ENCODE assay signal across 22 cellular contexts in genomic region chr4:8560265-8561047, GRCh38. TPM values are rescaled to one million over a fixed set of nuclear protein-coding genes. Genes with fewer than 3 reads are reported as not detected.
A peak's percentile ranks its signal among the peaks of the same experiment; 100 is the strongest.
DNase-seq lines count a peak whose midpoint lies in the region; ATAC-seq, FAIRE-seq and TF ChIP-seq lines count a peak whose summit lies in the region.
"Had no signal": no experiment of that assay in that cellular context is flagged by ENCODE, and none has a peak within 500 bp of the region (broad histone marks: within the 10 kb centered on the region; RNA-seq: fewer than 3 reads in every experiment).

No MANE protein-coding gene starts in this region.

- H3K9me3 Mint-ChIP-seq in endodermal cell: no peaks in the 10 kb centered on the region
- H3K9me3 Mint-ChIP-seq in neural progenitor cell: no peaks in the 10 kb centered on the region
- H3K9me3 Mint-ChIP-seq: activated CD4-positive, alpha-beta T cell treated with anti-CD3 and anti-CD28 coated beads, Interleukin-2, amount 10 ng/mL, durations not matched to agents 24 days and 14 days; activated naive CD4-positive, alpha-beta T cell treated with anti-CD3 and anti-CD28 coated beads for 36 hours; CD8-positive, alpha-beta memory T cell; naive thymus-derived CD4-positive, alpha-beta T cell had no signal

- H3K4me3 ChIP-seq in A549 (no peak overlapping the region), MG63 (no peak overlapping the region), endodermal cell (ENCODE audit: low read length) (peak overlapping the region; percentile 69), neural progenitor cell (no peak overlapping the region)
- H3K4me3 ChIP-seq: coronary artery, stomach had no signal

- 56% methylated on average over 8 of the region's 16 CpGs for WGBS in A549 (ENCODE audit: missing lambda C conversion rate)
- 73 to 74% methylated on average over 5 to 16 of the region's 16 CpGs for WGBS in endodermal cell (ENCODE audit: insufficient coverage in 1 of 2, insufficient read length in 1 of 2), 2 experiments

- no peaks in the 10 kb centered on the region for H3K36me3 ChIP-seq in MG63
- H3K36me3 ChIP-seq in endodermal cell (ENCODE audit: control insufficient read depth, insufficient read depth, low read length): no peaks in the 10 kb centered on the region
- no peaks in the 10 kb centered on the region for H3K36me3 ChIP-seq in neural progenitor cell
- H3K36me3 ChIP-seq: stomach had no signal

- H3K9me3 ChIP-seq in A549 (no peaks in the 10 kb centered on the region), MG63 (no peaks in the 10 kb centered on the region), endodermal cell (ENCODE audit: control insufficient read depth, low read length) (no peaks in the 10 kb centered on the region), neural progenitor cell (ENCODE audit: low read depth) (no peaks in the 10 kb centered on the region)
- H3K9me3 ChIP-seq: stomach had no signal

- peak overlapping the region; percentile 1 for H2AFZ ChIP-seq in neural progenitor cell (replicated peaks)

- POLR2A ChIA-PET in A549 (lab: Yijun Ruan, JAX): no interaction called here

- H3K9ac ChIP-seq in endodermal cell (ENCODE audit: extremely low read depth, low read length, poor library complexity, severe bottlenecking): peak overlapping the region; percentile 66
- H3K9ac ChIP-seq in neural progenitor cell: no peak overlapping the region

- no peak for TF ChIP-seq EP300 in A549 (IDR thresholded peaks at IDR 0.05)

- H3K4me2 ChIP-seq in A549 (peak overlapping the region; percentile 34; the same call in 2 of the 3 replicates), neural progenitor cell (no peak overlapping the region)

- CTCF ChIA-PET in A549 (lab: Yijun Ruan, JAX): interaction anchor here (0.5 kb wide), 1 partner anchor 359 kb away, joined by 3 read pairs; no protein-coding TSS in a partner anchor

- H3K4me3 Mint-ChIP-seq in endodermal cell: peak overlapping the region; percentile 14
- H3K4me3 Mint-ChIP-seq in neural progenitor cell: no peak overlapping the region
- H3K4me3 Mint-ChIP-seq: activated CD4-positive, alpha-beta T cell treated with anti-CD3 and anti-CD28 coated beads, Interleukin-2, amount 10 ng/mL, durations not matched to agents 24 days and 14 days; activated naive CD4-positive, alpha-beta T cell treated with anti-CD3 and anti-CD28 coated beads for 36 hours; CD8-positive, alpha-beta memory T cell; naive thymus-derived CD4-positive, alpha-beta T cell had no signal

- H3K27me3 ChIP-seq in MG63 (no peaks in the 10 kb centered on the region), endodermal cell (ENCODE audit: control insufficient read depth, insufficient read depth, low read length, poor library complexity, severe bottlenecking) (no peaks in the 10 kb centered on the region), neural progenitor cell (no peaks in the 10 kb centered on the region)

- no peaks in the 10 kb centered on the region for H3K36me3 Mint-ChIP-seq in endodermal cell (ENCODE audit: low read depth)
- H3K36me3 Mint-ChIP-seq in neural progenitor cell: no peaks in the 10 kb centered on the region
- H3K36me3 Mint-ChIP-seq: CD8-positive, alpha-beta memory T cell; naive thymus-derived CD4-positive, alpha-beta T cell had no signal

- H3K27ac Mint-ChIP-seq in endodermal cell (peak overlapping the region; percentile 89), neural progenitor cell (no peak overlapping the region)
- H3K27ac Mint-ChIP-seq: activated CD4-positive, alpha-beta T cell treated with anti-CD3 and anti-CD28 coated beads, Interleukin-2, amount 10 ng/mL, durations not matched to agents 24 days and 14 days; activated naive CD4-positive, alpha-beta T cell treated with anti-CD3 and anti-CD28 coated beads for 36 hours; CD8-positive, alpha-beta memory T cell; naive thymus-derived CD4-positive, alpha-beta T cell had no signal

- DNase-seq in A549 (ENCODE audit: low read depth in 1 of 2, low spot score in 1 of 2) (peak in 1 of 2 experiments; percentile 19), MG63 (peak; percentile 25), endodermal cell (peak; percentile 66), neural progenitor cell (ENCODE audit: low spot score) (no peak), NCI-H1092 treated with DMSO at 0.1 percent for 48 hours (lab: John Stamatoyannopoulos, UW) (no peak), COLO829 (ENCODE audit: low spot score) (no peak), NCI-H2196 (lab: John Stamatoyannopoulos, UW; ENCODE audit: unreplicated experiment) (no peak)
- DNase-seq: activated CD4-positive, alpha-beta T cell treated with anti-CD3 and anti-CD28 coated beads, Interleukin-2, amount 10 ng/mL, durations not matched to agents 24 days and 14 days; activated naive CD4-positive, alpha-beta T cell treated with anti-CD3 and anti-CD28 coated beads for 36 hours; activated T-cell treated with anti-CD3 and anti-CD28 coated beads for 4 hours; CD8-positive, alpha-beta memory T cell; naive thymus-derived CD4-positive, alpha-beta T cell; NCI-H2081 treated with DMSO at 0.1 percent for 48 hours; NCI-H526 treated with DMSO at 0.1 percent for 48 hours; stomach had no signal

- TF ChIP-seq RAD21 in A549 (conservative IDR thresholded peaks at IDR 0.05 in 1 of 2, IDR thresholded peaks at IDR 0.05 in 1 of 2): no peak

- peak overlapping the region in 1 of 2 experiments; percentile 45; a peak in 3 of 6 replicates for H3K27ac ChIP-seq in A549
- peak overlapping the region; percentile 60 for H3K27ac ChIP-seq in endodermal cell (ENCODE audit: low read depth, low read length)
- no peak overlapping the region for H3K27ac ChIP-seq in neural progenitor cell
- H3K27ac ChIP-seq: coronary artery, stomach had no signal

- peaks cover 26% of the 10 kb centered on the region for H3K4me1 ChIP-seq in A549
- H3K4me1 ChIP-seq in endodermal cell (ENCODE audit: control insufficient read depth, insufficient read depth, low read length): peaks cover 18% of the 10 kb centered on the region
- H3K4me1 ChIP-seq in neural progenitor cell: no peaks in the 10 kb centered on the region
- H3K4me1 ChIP-seq: stomach had no signal

- no peaks in the 10 kb centered on the region for H3F3A ChIP-seq in neural progenitor cell (ENCODE audit: low read depth)

- ATAC-seq in A549: peak; percentile 70 to 84; a peak in 5 of 6 replicates
- no peak for ATAC-seq in HG03442 (IDR thresholded peaks at IDR 0.05; ENCODE audit: unreplicated experiment)
- ATAC-seq: HepG2; naive thymus-derived CD4-positive, alpha-beta T cell had no signal

- H3K4me1 Mint-ChIP-seq in endodermal cell: peaks cover 45% of the 10 kb centered on the region
- H3K4me1 Mint-ChIP-seq in neural progenitor cell: no peaks in the 10 kb centered on the region
- H3K4me1 Mint-ChIP-seq: activated CD4-positive, alpha-beta T cell treated with anti-CD3 and anti-CD28 coated beads, Interleukin-2, amount 10 ng/mL, durations not matched to agents 24 days and 14 days; CD8-positive, alpha-beta memory T cell had no signal

- no peak for FAIRE-seq in A549 (lab: Jason Lieb, UNC)
- FAIRE-seq: endothelial cell of umbilical vein, HepG2 had no signal

- no peaks in the 10 kb centered on the region for H3K79me2 ChIP-seq in neural progenitor cell (ENCODE audit: low read depth)

- TF ChIP-seq CTCF in A549 (IDR thresholded peaks at IDR 0.05): no peak
- TF ChIP-seq CTCF in endodermal cell (conservative IDR thresholded peaks at IDR 0.05): no peak
- no peak for TF ChIP-seq CTCF in neural progenitor cell (IDR thresholded peaks at IDR 0.05)

- no peaks in the 10 kb centered on the region for H3K27me3 Mint-ChIP-seq in endodermal cell (ENCODE audit: insufficient read depth)
- peaks cover 7% of the 10 kb centered on the region for H3K27me3 Mint-ChIP-seq in neural progenitor cell (ENCODE audit: insufficient read depth, low read depth)

- TF ChIP-seq POLR2A in A549 (IDR thresholded peaks at IDR 0.05; ENCODE audit: low read length): no peak

- H4K20me1 ChIP-seq in neural progenitor cell (ENCODE audit: low read depth): no peaks in the 10 kb centered on the region

TF ChIP-seq in A549, 52 proteins besides CTCF, POLR2A, EP300 and RAD21 (continues in another document):
- TF ChIP-seq MAFK (IDR thresholded peaks at IDR 0.05; ENCODE audit: partially characterized antibody) (no peak), USF2 (IDR thresholded peaks at IDR 0.05) (no peak), ATOH8 (CRISPR knock-in tag; IDR thresholded peaks at IDR 0.05; ENCODE audit: low read depth) (no peak)

RNA-seq across cellular contexts. Expression of gene GPR78, which starts 19.7 kb away (rescaled TPM):
- polyA plus RNA-seq in A549 (2011; rRNA removed) (not detected in 2 replicates), A549 (2017; fragmentation: RNase III; extraction: RNeasy Plus Mini Kit Qiagen cat#74134 plus additional on column Dnase treatment) (0.09 to 0.18 TPM (median 0.17 TPM) in 3 replicates)
- polyA plus RNA-seq in A549 (2012; cell fraction: cytosol; rRNA removed): 0.01 and 0.09 TPM in 2 replicates
- polyA plus RNA-seq in A549 (2012; cell fraction: nucleus; rRNA removed): 0.55 and 0.59 TPM in 2 replicates
- polyA minus RNA-seq in A549 (2011; rRNA and poly(A)+ RNA removed): not detected in 2 replicates
- total RNA-seq in MG63 (2014; rRNA removed; shearing (Covaris generic); ENCODE audit: low replicate concordance): 0.33 TPM in 1 of 2 replicates, not detected in the other
- total RNA-seq in endodermal cell (1 to 10 TPM; 3.7 to 8.1 TPM), neural progenitor cell (ENCODE audit: low replicate concordance) (0.09 and 0.28 TPM in 2 replicates)
- 0.82 TPM for polyA plus RNA-seq in endodermal cell (2013, experiment 1 of 2)
- 1.2 TPM for polyA plus RNA-seq in endodermal cell (2013, experiment 2 of 2)
- total RNA-seq: A673; activated CD4-positive, alpha-beta T cell treated with anti-CD3 and anti-CD28 coated beads, Interleukin-2, amount 10 ng/mL, durations not matched to agents 24 days and 14 days; activated naive CD4-positive, alpha-beta T cell treated with anti-CD3 and anti-CD28 coated beads for 36 hours; CD8-positive, alpha-beta memory T cell; endothelial cell of umbilical vein; lung microvascular endothelial cell; naive thymus-derived CD4-positive, alpha-beta T cell; pulmonary artery endothelial cell had no signal
- polyA plus RNA-seq: CD8-positive, alpha-beta memory T cell; endothelial cell of umbilical vein; naive thymus-derived CD4-positive, alpha-beta T cell had no signal

RNA-seq across cellular contexts. Expression of gene CPZ, which starts 32.1 kb away (rescaled TPM):
- polyA plus RNA-seq in A549 (2011; rRNA removed) (0.09 and 0.19 TPM in 2 replicates), A549 (2017; fragmentation: RNase III; extraction: RNeasy Plus Mini Kit Qiagen cat#74134 plus additional on column Dnase treatment) (0.09 to 0.33 TPM (median 0.21 TPM) in 3 replicates)
- 0.21 and 0.22 TPM in 2 replicates for polyA plus RNA-seq in A549 (2012; cell fraction: cytosol; rRNA removed)
- 0.48 and 0.95 TPM in 2 replicates for polyA plus RNA-seq in A549 (2012; cell fraction: nucleus; rRNA removed)
- not detected in 2 replicates for polyA minus RNA-seq in A549 (2011; rRNA and poly(A)+ RNA removed)
- 1.1 TPM in 1 of 2 replicates, not detected in the other for total RNA-seq in MG63 (2014; rRNA removed; shearing (Covaris generic); ENCODE audit: low replicate concordance)
- total RNA-seq in endodermal cell (10 to 100 TPM; 23.9 to 33.6 TPM), neural progenitor cell (ENCODE audit: low replicate concordance) (5.9 TPM in 1 of 2 replicates, not detected in the other)
- 6.2 TPM for polyA plus RNA-seq in endodermal cell (2013, experiment 1 of 2)
- 7.2 TPM for polyA plus RNA-seq in endodermal cell (2013, experiment 2 of 2)
- total RNA-seq: activated CD4-positive, alpha-beta T cell treated with anti-CD3 and anti-CD28 coated beads, Interleukin-2, amount 10 ng/mL, durations not matched to agents 24 days and 14 days; activated naive CD4-positive, alpha-beta T cell treated with anti-CD3 and anti-CD28 coated beads for 36 hours; CD8-positive, alpha-beta memory T cell; endothelial cell of umbilical vein; lung microvascular endothelial cell; naive thymus-derived CD4-positive, alpha-beta T cell; pulmonary artery endothelial cell had no signal
- polyA plus RNA-seq: CD8-positive, alpha-beta memory T cell; endothelial cell of umbilical vein; naive thymus-derived CD4-positive, alpha-beta T cell had no signal

Comparison
In these comparisons a context has a peak if more than half of its experiments do, and no peak if none do; other contexts are left out.
1. DNase-seq: peak in MG63 (single experiment) and endodermal cell (single experiment); none in neural progenitor cell (single experiment), NCI-H1092 treated with DMSO at 0.1 percent for 48 hours (single experiment), COLO829 (single experiment) and NCI-H2196 (single experiment).